Comparison of ENCODE assay signal across 1 cellular context in the genomic region with DNA sequence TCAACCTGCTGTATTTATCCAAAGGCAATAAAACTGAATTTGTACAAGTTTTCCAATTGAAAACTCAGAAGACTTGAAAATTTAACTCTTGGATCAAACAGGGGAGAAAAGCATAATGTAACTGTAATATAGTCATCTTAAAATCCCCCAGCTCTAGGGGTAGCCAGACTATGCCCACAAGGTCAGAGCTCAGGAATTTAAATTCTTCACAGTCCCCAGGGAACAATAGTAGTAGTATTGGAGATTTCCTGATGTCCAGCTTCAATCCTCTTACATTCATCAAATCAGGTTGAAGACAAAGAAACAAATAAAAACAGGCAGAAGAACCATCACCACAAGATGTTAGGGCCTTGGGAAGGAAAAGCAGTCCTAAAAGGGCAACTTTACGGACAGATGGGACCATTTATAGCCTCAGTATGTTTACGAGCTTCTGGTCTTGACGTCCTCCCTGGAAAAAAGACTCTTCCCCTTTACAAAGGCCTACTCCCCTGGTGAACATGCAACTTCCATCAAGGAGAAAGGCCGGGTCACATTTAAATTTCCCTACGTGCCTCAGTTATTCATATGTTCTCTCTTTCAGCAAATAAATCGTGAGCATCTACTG.
TF ChIP-seq lines count a peak whose summit lies in the region.

No MANE protein-coding gene starts in this region.

TF ChIP-seq in H1, 55 proteins besides CTCF, POLR2A, EP300 and RAD21:
- TF ChIP-seq TAF7 (optimal IDR thresholded peaks at IDR 0.05; ENCODE audit: borderline replicate concordance, low read depth, low read length), result no peak
- TF ChIP-seq YY1 (IDR thresholded peaks at IDR 0.05; ENCODE audit: low read depth, low read length), result no peak
